In genomic region chr14:52253503-52253902, GRCh38 we compare ENCODE assay signal across 21 cellular contexts. TPM values are rescaled to one million over a fixed set of nuclear protein-coding genes. Genes with fewer than 3 reads are reported as not detected.
DNase-seq lines count a peak whose midpoint lies in the region; ATAC-seq and TF ChIP-seq lines count a peak whose summit lies in the region.
"Had no signal": no experiment of that assay in that cellular context is flagged by ENCODE, and none has a peak within 500 bp of the region (broad histone marks: within the 10 kb centered on the region; RNA-seq: fewer than 3 reads in every experiment).

No MANE protein-coding gene starts in this region.

- H3K9me3 ChIP-seq in SJCRH30 (replicated peaks) (no peaks in the 10 kb centered on the region), mucosa of descending colon (no peaks in the 10 kb centered on the region), tibial artery (no peaks in the 10 kb centered on the region)

- H4K20me1 ChIP-seq in GM23338 (replicated peaks; ENCODE audit: insufficient read depth), result no peaks in the 10 kb centered on the region

- POLR2A ChIA-PET in GM10248 (lab: Yijun Ruan, JAX), result no interaction called here

- H3K4me3 ChIP-seq in GM23338, result no peak overlapping the region
- no peak overlapping the region for H3K4me3 ChIP-seq in SJCRH30
- H3K4me3 ChIP-seq in mucosa of descending colon, result no peak overlapping the region
- no peak overlapping the region for H3K4me3 ChIP-seq in tibial artery
- H3K4me3 ChIP-seq: PC-9, SK-N-MC, skin epidermis had no signal

- no peak overlapping the region for H3K27ac Mint-ChIP-seq in GM23338
- H3K27ac Mint-ChIP-seq: activated CD8-positive, alpha-beta memory T cell treated with anti-CD3 and anti-CD28 coated beads, Interleukin-2, amount 10 ng/mL, durations not matched to agents 7 days and 5 days had no signal

- DNase-seq in GM23338 (ENCODE audit: low spot score), result peak; percentile 34
- peak; percentile 4 to 20 for DNase-seq in SJCRH30
- no peak for DNase-seq in mucosa of descending colon
- no peak for DNase-seq in NCI-H524 treated with DMSO at 0.1 percent for 48 hours (lab: John Stamatoyannopoulos, UW)
- DNase-seq in tibial artery, result no peak
- DNase-seq in GM10248 (ENCODE audit: extremely low spot score), result no peak
- DNase-seq: activated CD8-positive, alpha-beta memory T cell treated with anti-CD3 and anti-CD28 coated beads, Interleukin-2, amount 10 ng/mL, durations not matched to agents 7 days and 5 days; activated effector memory CD4-positive, alpha-beta T cell treated with Interleukin-2 at 50 U/mL for 16 hours; amniotic stem cell; CD4-positive, CD25-positive, alpha-beta regulatory T cell; DMS79 treated with DMSO at 0.1 percent for 48 hours; NCI-H1048; NCI-H2081; PC-9; stimulated activated CD4-positive, alpha-beta T cell treated with anti-CD3 and anti-CD28 coated beads, Interleukin-4, amount 100 ng/mL, for 4 hours; T-helper 9 cell had no signal

- ATAC-seq in GM23338, result peak; percentile 92
- ATAC-seq in esophagus mucosa, result peak; percentile 39
- peak; percentile 65 for ATAC-seq in mucosa of descending colon
- no peak for ATAC-seq in GM21825 (IDR thresholded peaks at IDR 0.05; ENCODE audit: unreplicated experiment)
- ATAC-seq: activated CD8-positive, alpha-beta memory T cell treated with anti-CD3 and anti-CD28 coated beads, Interleukin-2, amount 10 ng/mL, durations not matched to agents 7 days and 5 days had no signal

- H3K36me3 ChIP-seq in GM23338 (ENCODE audit: insufficient read depth), result no peaks in the 10 kb centered on the region
- H3K36me3 ChIP-seq in SJCRH30, result no peaks in the 10 kb centered on the region
- H3K36me3 ChIP-seq in mucosa of descending colon (ENCODE audit: low read depth), result no peaks in the 10 kb centered on the region
- no peaks in the 10 kb centered on the region for H3K36me3 ChIP-seq in tibial artery

- no peaks in the 10 kb centered on the region for H3F3A ChIP-seq in GM23338 (replicated peaks; ENCODE audit: low read depth)

- H3K4me1 ChIP-seq in GM23338 (ENCODE audit: insufficient read depth) (peaks cover 27% of the 10 kb centered on the region), SJCRH30 (no peaks in the 10 kb centered on the region), mucosa of descending colon (ENCODE audit: low read depth) (no peaks in the 10 kb centered on the region), tibial artery (no peaks in the 10 kb centered on the region)

- peaks cover 6% of the 10 kb centered on the region for H3K27me3 Mint-ChIP-seq in GM23338 (ENCODE audit: insufficient read depth, low read depth, poor library complexity)
- H3K27me3 Mint-ChIP-seq: activated CD8-positive, alpha-beta memory T cell treated with anti-CD3 and anti-CD28 coated beads, Interleukin-2, amount 10 ng/mL, durations not matched to agents 7 days and 5 days; central memory CD8-positive, alpha-beta T cell had no signal

- H3K36me3 Mint-ChIP-seq in GM23338 (ENCODE audit: low read depth), result no peaks in the 10 kb centered on the region
- H3K36me3 Mint-ChIP-seq: activated CD8-positive, alpha-beta memory T cell treated with anti-CD3 and anti-CD28 coated beads, Interleukin-2, amount 10 ng/mL, durations not matched to agents 7 days and 5 days; CD4-positive, CD25-positive, alpha-beta regulatory T cell had no signal

- CTCF ChIA-PET in GM10248 (lab: Yijun Ruan, JAX), result interaction anchor here (1.3 kb wide), 1 partner anchor 9 kb away, joined by 4 read pairs; no protein-coding TSS in a partner anchor

- TF ChIP-seq CTCF in GM23338 (conservative IDR thresholded peaks at IDR 0.05; ENCODE audit: low read depth in 2 of 2) (no peak), mucosa of descending colon (IDR thresholded peaks at IDR 0.05) (no peak), tibial artery (IDR thresholded peaks at IDR 0.05) (no peak), GM10248 (IDR thresholded peaks at IDR 0.05; ENCODE audit: control extremely low read depth, extremely low read depth, low read depth, missing control alignments) (no peak)

- no peak overlapping the region for H2AFZ ChIP-seq in GM23338
- H2AFZ ChIP-seq: PC-9 had no signal

- H3K4me1 Mint-ChIP-seq in GM23338, result peaks cover 31% of the 10 kb centered on the region
- H3K4me1 Mint-ChIP-seq: activated CD8-positive, alpha-beta memory T cell treated with anti-CD3 and anti-CD28 coated beads, Interleukin-2, amount 10 ng/mL, durations not matched to agents 7 days and 5 days; CD4-positive, CD25-positive, alpha-beta regulatory T cell had no signal

- no peaks in the 10 kb centered on the region for H3K79me2 ChIP-seq in GM23338 (replicated peaks; ENCODE audit: insufficient read depth)

- H3K9me3 Mint-ChIP-seq in GM23338, result no peaks in the 10 kb centered on the region
- H3K9me3 Mint-ChIP-seq: central memory CD8-positive, alpha-beta T cell had no signal

- no peak overlapping the region for H3K27ac ChIP-seq in GM23338 (ENCODE audit: low read depth)
- H3K27ac ChIP-seq in SJCRH30, result no peak overlapping the region
- no peak overlapping the region for H3K27ac ChIP-seq in tibial artery
- H3K27ac ChIP-seq: PC-9, SK-N-MC, skin epidermis had no signal

- peaks cover 11% of the 10 kb centered on the region for H3K9me2 ChIP-seq in GM23338 (ENCODE audit: insufficient read depth)

- intact Hi-C loops in mucosa of descending colon (cut with DNase I, micrococcal nuclease), result no loop called here
- intact Hi-C loops in tibial artery (cut with DNase I; ENCODE audit: low total_unique reads), result no loop called here

- peak overlapping the region; percentile 24 for H3K4me2 ChIP-seq in GM23338
- H3K4me2 ChIP-seq: PC-9 had no signal

- H3K27me3 ChIP-seq in GM23338 (ENCODE audit: insufficient read depth) (no peaks in the 10 kb centered on the region), SJCRH30 (no peaks in the 10 kb centered on the region), tibial artery (no peaks in the 10 kb centered on the region)

- no peak overlapping the region for H3K4me3 Mint-ChIP-seq in GM23338
- H3K4me3 Mint-ChIP-seq: activated CD8-positive, alpha-beta memory T cell treated with anti-CD3 and anti-CD28 coated beads, Interleukin-2, amount 10 ng/mL, durations not matched to agents 7 days and 5 days; CD4-positive, CD25-positive, alpha-beta regulatory T cell; central memory CD8-positive, alpha-beta T cell had no signal

TF ChIP-seq in GM23338, 12 proteins besides CTCF, POLR2A, EP300 and RAD21 (continues in another document):
- TF ChIP-seq STAT1 (IDR thresholded peaks at IDR 0.05; ENCODE audit: unreplicated experiment) (no peak), ZNF331 (CRISPR knock-in tag; IDR thresholded peaks at IDR 0.05; ENCODE audit: low read depth) (0 out of 2 replicates have a peak, but pooled peaks have one; percentile 23)

RNA-seq across cellular contexts. Expression of gene PTGDR, which starts 14.0 kb away (rescaled TPM):
- 0.23 TPM in 1 of 2 replicates, not detected in the other for total RNA-seq in GM23338 (2014; rRNA removed; shearing (Covaris generic))
- polyA plus RNA-seq in GM23338 (2016; fragmentation: Nextera tagmentation; extraction: Ambion mirVana), result 0.06 TPM in 1 of 2 replicates, not detected in the other
- not detected in 2 replicates for total RNA-seq in SJCRH30 (2014; rRNA removed; shearing (Covaris generic))
- total RNA-seq in esophagus mucosa, result not detected
- total RNA-seq in mucosa of descending colon, result 10 to 100 TPM in 2 of 3 donors, 1 to 10 TPM in 1; 10.0 to 23.7 (median 20.9) TPM
- total RNA-seq: PC-9 had no signal

Comparison
In these comparisons a context has a peak if more than half of its experiments do, and no peak if none do; other contexts are left out.
1. DNase-seq: peak in GM23338 (single experiment) and SJCRH30 (2 of 2); none in mucosa of descending colon (0 of 3), NCI-H524 treated with DMSO at 0.1 percent for 48 hours (single experiment), tibial artery (0 of 2) and GM10248 (single experiment).